In genomic region chr4:113070755-113071154, GRCh38 we compare ENCODE assay signal across 23 cellular contexts. TPM values are rescaled to one million over a fixed set of nuclear protein-coding genes. Genes with fewer than 3 reads are reported as not detected.
DNase-seq lines count a peak whose midpoint lies in the region; ATAC-seq, FAIRE-seq and TF ChIP-seq lines count a peak whose summit lies in the region.
"Had no signal": no experiment of that assay in that cellular context is flagged by ENCODE, and none has a peak within 500 bp of the region (broad histone marks: within the 10 kb centered on the region; RNA-seq: fewer than 3 reads in every experiment).

No MANE protein-coding gene starts in this region.

- peaks cover 33% of the 10 kb centered on the region for H3K4me1 Mint-ChIP-seq in endodermal cell
- H3K4me1 Mint-ChIP-seq: CD4-positive, alpha-beta memory T cell had no signal

- peaks cover 2% of the 10 kb centered on the region for H3K9me3 Mint-ChIP-seq in endodermal cell

- H3K27me3 ChIP-seq in right lobe of liver (no peaks in the 10 kb centered on the region), HepG2 (ENCODE audit: control insufficient read depth in 1 of 2, insufficient read depth in 2 of 2, low read length in 2 of 2) (peaks cover 0 to 9% of the 10 kb centered on the region in 2 experiments; a peak in 1 of 5 replicates), endodermal cell (ENCODE audit: control insufficient read depth, insufficient read depth, low read length, poor library complexity, severe bottlenecking) (no peaks in the 10 kb centered on the region)

- peaks cover 0 to 13% (median 6%) of the 10 kb centered on the region in 4 donors for H3K4me1 ChIP-seq in right lobe of liver
- H3K4me1 ChIP-seq in HepG2 (ENCODE audit: insufficient read depth, low read length), result no peaks in the 10 kb centered on the region
- H3K4me1 ChIP-seq in endodermal cell (ENCODE audit: control insufficient read depth, insufficient read depth, low read length), result peaks cover 7% of the 10 kb centered on the region
- H3K4me1 ChIP-seq: A549 had no signal

- in situ Hi-C loops in HepG2 (cut with HindIII; ENCODE audit: extremely low pct_ligation_motif_present, low pct_unique_long_range_greater_than_20kb), result no loop called here

- BruUV-seq in HepG2 (replicated peaks; lab: Mats Ljungman, UMichigan), result no TSS peak

- H2AFZ ChIP-seq in HepG2 (ENCODE audit: low read length), result no peak overlapping the region
- H2AFZ ChIP-seq: GM23248 had no signal

- TF ChIP-seq CTCF in right lobe of liver (IDR thresholded peaks at IDR 0.05) (no peak), HepG2 (CRISPR knock-in tag; IDR thresholded peaks at IDR 0.05) (no peak), endodermal cell (conservative IDR thresholded peaks at IDR 0.05) (no peak), GM10266 (IDR thresholded peaks at IDR 0.05; ENCODE audit: control insufficient read depth, insufficient read depth, low read depth, missing control alignments) (no peak)

- WGBS in right lobe of liver (ENCODE audit: insufficient coverage, low coverage, low lambda C conversion rate, missing lambda C conversion rate), result 94% methylated on average over 2 of the region's 2 CpGs
- 0% methylated on average over 2 of the region's 2 CpGs for WGBS in HepG2 (ENCODE audit: low lambda C conversion rate)
- 94% methylated on average over 1 of the region's 2 CpGs; no CpG with 5 or more reads in 1 of the 2 experiments for WGBS in endodermal cell (ENCODE audit: insufficient coverage in 1 of 2, insufficient read length in 1 of 2), 2 experiments

- no peaks in the 10 kb centered on the region for H3K9me3 ChIP-seq in right lobe of liver
- no peaks in the 10 kb centered on the region for H3K9me3 ChIP-seq in HepG2 (ENCODE audit: low read length)
- no peaks in the 10 kb centered on the region for H3K9me3 ChIP-seq in endodermal cell (ENCODE audit: control insufficient read depth, low read length)
- H3K9me3 ChIP-seq: A549 had no signal

- no peak for TF ChIP-seq POLR2A in right lobe of liver (IDR thresholded peaks at IDR 0.05)
- no peak for TF ChIP-seq POLR2A in HepG2 (IDR thresholded peaks at IDR 0.05; ENCODE audit: insufficient read depth in 1 of 2, low read depth in 2 of 2, low read length in 2 of 2)

- peaks cover 38% of the 10 kb centered on the region for H3K36me3 Mint-ChIP-seq in endodermal cell (ENCODE audit: low read depth)
- H3K36me3 Mint-ChIP-seq: CD4-positive, alpha-beta memory T cell had no signal

- DNase-seq in right lobe of liver (no peak), HepG2 (ENCODE audit: low spot score) (no peak), endodermal cell (no peak), retina (peak; percentile 47), GM10266 (ENCODE audit: extremely low spot score) (no peak)
- no peak for DNase-seq in NK-92 treated with Interleukin-12 subunit alpha and Interleukin-12 subunit beta, amount 100 ng/mL, for 24 hours (lab: John Stamatoyannopoulos, UW)
- DNase-seq: 8988T; ACHN; AML-193; C1 segment of cervical spinal cord; Calu3; CD4-positive, alpha-beta memory T cell; COR-L47; DMS53; DMS79 treated with DMSO at 0.1 percent for 48 hours; GF-D8; GM23248; H7 had no signal

- CTCF ChIA-PET in HepG2 (lab: Yijun Ruan, JAX; ENCODE audit: low intra/inter-chr PET ratio, low total read pairs), result no interaction called here

- ATAC-seq in right lobe of liver (no peak), HepG2 (no peak)
- ATAC-seq: A549, HCT116 had no signal

- H3K4me3 ChIP-seq in right lobe of liver, result no peak overlapping the region
- no peak overlapping the region for H3K4me3 ChIP-seq in HepG2 (replicated peaks in 1 of 3; ENCODE audit: insufficient read depth in 1 of 3, low read depth in 2 of 3, low read length in 3 of 3)
- peak overlapping the region; percentile 62 for H3K4me3 ChIP-seq in endodermal cell (ENCODE audit: low read length)
- H3K4me3 ChIP-seq: A549, GM23248 had no signal

- TF ChIP-seq RAD21 in HepG2 (CRISPR knock-in tag; IDR thresholded peaks at IDR 0.05), result no peak

- no peaks in the 10 kb centered on the region for H3K27me3 Mint-ChIP-seq in endodermal cell (ENCODE audit: insufficient read depth)

- no peaks in the 10 kb centered on the region for H3K79me2 ChIP-seq in HepG2 (ENCODE audit: insufficient read depth, low read length)

- H3K9ac ChIP-seq in HepG2 (ENCODE audit: insufficient read depth, low read depth, low read length) (no peak overlapping the region), endodermal cell (ENCODE audit: extremely low read depth, low read length, poor library complexity, severe bottlenecking) (no peak overlapping the region)
- H3K9ac ChIP-seq: GM23248 had no signal

- H3K27ac ChIP-seq in right lobe of liver (peak overlapping the region in 2 of 3 donors; percentile 96 to 98), HepG2 (ENCODE audit: extremely low read length, insufficient read depth, low read length) (no peak overlapping the region), endodermal cell (ENCODE audit: low read depth, low read length) (no peak overlapping the region)
- H3K27ac ChIP-seq: A549, GM23248 had no signal

- no peak for TF ChIP-seq EP300 in HepG2 (IDR thresholded peaks at IDR 0.05; ENCODE audit: low read depth in 2 of 2, low read length in 2 of 2)
- no peak for TF ChIP-seq EP300 in HepG2 (CRISPR knock-in tag; IDR thresholded peaks at IDR 0.05; ENCODE audit: borderline replicate concordance)

- H3K4me2 ChIP-seq in HepG2 (ENCODE audit: low read depth, low read length), result no peak overlapping the region
- H3K4me2 ChIP-seq: A549 had no signal

- H3K36me3 ChIP-seq in right lobe of liver, result no peaks in the 10 kb centered on the region
- H3K36me3 ChIP-seq in HepG2 (replicated peaks in 1 of 2; ENCODE audit: control insufficient read depth in 1 of 2, insufficient read depth in 2 of 2, low read length in 2 of 2), result no peaks in the 10 kb centered on the region
- peaks cover 24% of the 10 kb centered on the region for H3K36me3 ChIP-seq in endodermal cell (ENCODE audit: control insufficient read depth, insufficient read depth, low read length)

- POLR2A ChIA-PET in HepG2 (lab: Yijun Ruan, JAX), result no interaction called here

- no peaks in the 10 kb centered on the region for H4K20me1 ChIP-seq in HepG2 (ENCODE audit: insufficient read depth, low read length)

- peak overlapping the region; percentile 32 for H3K27ac Mint-ChIP-seq in endodermal cell
- H3K27ac Mint-ChIP-seq: CD4-positive, alpha-beta memory T cell had no signal

- no peak for FAIRE-seq in HepG2 (lab: Jason Lieb, UNC)
- FAIRE-seq: A549, GM12892, GM19239, H1 had no signal

- H3K4me3 Mint-ChIP-seq in endodermal cell, result no peak overlapping the region
- H3K4me3 Mint-ChIP-seq: CD4-positive, alpha-beta memory T cell had no signal

- intact Hi-C loops in right lobe of liver (cut with DNase I) (no loop called here), HepG2 (cut with micrococcal nuclease; ENCODE audit: unreplicated experiment) (no loop called here)

TF ChIP-seq in HepG2, 621 proteins besides CTCF, POLR2A, EP300 and RAD21 (continues in another document):
- TF ChIP-seq THAP9 (CRISPR knock-in tag; IDR thresholded peaks at IDR 0.05; ENCODE audit: borderline replicate concordance), result no peak
- no peak for TF ChIP-seq MIXL1 (CRISPR knock-in tag; IDR thresholded peaks at IDR 0.05)
- TF ChIP-seq CENPX (CRISPR knock-in tag; IDR thresholded peaks at IDR 0.05), result no peak
- no peak for TF ChIP-seq GLI4 (CRISPR knock-in tag; IDR thresholded peaks at IDR 0.05; ENCODE audit: borderline replicate concordance)

RNA-seq across cellular contexts. Expression of gene ANK2, which starts 21.3 kb away (rescaled TPM):
- total RNA-seq in right lobe of liver, result 1 to 10 TPM in 5 of 6 experiments, under 1 TPM in 1; 0.61 to 1.7 (median 1.1) TPM
- total RNA-seq in HepG2 (2016; rRNA removed; fragmentation: Illumina TruSeq; extraction: Trizol), result 15.1 and 18.6 TPM in 2 replicates
- total RNA-seq in HepG2 (2016; cell fraction: cytosol; rRNA removed; fragmentation: Illumina TruSeq; extraction: Trizol; ENCODE audit: low read depth), result 1.2 TPM in 2 replicates
- total RNA-seq in HepG2 (2016; cell fraction: insoluble cytoplasmic fraction; rRNA removed; fragmentation: Illumina TruSeq; extraction: Trizol), result 15.2 and 16.0 TPM in 2 replicates
- 3.8 and 5.0 TPM in 2 replicates for total RNA-seq in HepG2 (2016; cell fraction: membrane; rRNA removed; fragmentation: Illumina TruSeq; extraction: Trizol)
- 27.3 and 28.2 TPM in 2 replicates for total RNA-seq in HepG2 (2016; cell fraction: nucleus; rRNA removed; fragmentation: Illumina TruSeq; extraction: Trizol)
- polyA plus RNA-seq in HepG2 (2011; rRNA removed), result 1.6 and 2.7 TPM in 2 replicates
- polyA plus RNA-seq in HepG2 (2011; cell fraction: cytosol; rRNA removed), result 1.6 and 1.7 TPM in 2 replicates
- polyA plus RNA-seq in HepG2 (2011; cell fraction: nucleus; rRNA removed), result 7.1 and 7.4 TPM in 2 replicates
- 6.0 and 6.3 TPM in 2 replicates for polyA plus RNA-seq in HepG2 (2012)
- 0.18 and 0.53 TPM in 2 replicates for polyA plus RNA-seq in HepG2 (2016; cell fraction: cytosol; fragmentation: Illumina TruSeq; extraction: Trizol; ENCODE audit: low read depth)
- 5.7 and 5.9 TPM in 2 replicates for polyA plus RNA-seq in HepG2 (2016; cell fraction: insoluble cytoplasmic fraction; fragmentation: Illumina TruSeq; extraction: Trizol; ENCODE audit: low read depth)
- polyA plus RNA-seq in HepG2 (2016; cell fraction: membrane; fragmentation: Illumina TruSeq; extraction: Trizol; ENCODE audit: low read depth), result 0.66 and 0.73 TPM in 2 replicates
- 10.5 and 11.2 TPM in 2 replicates for polyA plus RNA-seq in HepG2 (2016; cell fraction: nucleus; fragmentation: Illumina TruSeq; extraction: Trizol; ENCODE audit: insufficient read depth, low read depth)
- polyA minus RNA-seq in HepG2 (2011; rRNA and poly(A)+ RNA removed; ENCODE audit: low replicate concordance), result 0.05 and 14.9 TPM in 2 replicates
- 5.3 and 8.7 TPM in 2 replicates for polyA minus RNA-seq in HepG2 (2011; cell fraction: cytosol; rRNA and poly(A)+ RNA removed)
- polyA minus RNA-seq in HepG2 (2011; cell fraction: nucleus; rRNA and poly(A)+ RNA removed), result 42.0 and 54.6 TPM in 2 replicates
- total RNA-seq in endodermal cell, result 100 to 1,000 TPM in 1 of 2 donors, 10 to 100 TPM in 1; 70.0 to 124 TPM
- polyA plus RNA-seq in endodermal cell (2013, experiment 1 of 2), result 25.6 TPM
- polyA plus RNA-seq in endodermal cell (2013, experiment 2 of 2), result 26.7 TPM
- total RNA-seq: CD4-positive, alpha-beta memory T cell had no signal
- polyA plus RNA-seq: CD4-positive, alpha-beta memory T cell had no signal

Comparison
In these comparisons a context has a peak if more than half of its experiments do, and no peak if none do; other contexts are left out.
1. H3K27ac ChIP-seq: peak in right lobe of liver (2 of 3); none in HepG2 (single experiment) and endodermal cell (single experiment).